ENCODE assay signal across 1 cellular context in the genomic region with DNA sequence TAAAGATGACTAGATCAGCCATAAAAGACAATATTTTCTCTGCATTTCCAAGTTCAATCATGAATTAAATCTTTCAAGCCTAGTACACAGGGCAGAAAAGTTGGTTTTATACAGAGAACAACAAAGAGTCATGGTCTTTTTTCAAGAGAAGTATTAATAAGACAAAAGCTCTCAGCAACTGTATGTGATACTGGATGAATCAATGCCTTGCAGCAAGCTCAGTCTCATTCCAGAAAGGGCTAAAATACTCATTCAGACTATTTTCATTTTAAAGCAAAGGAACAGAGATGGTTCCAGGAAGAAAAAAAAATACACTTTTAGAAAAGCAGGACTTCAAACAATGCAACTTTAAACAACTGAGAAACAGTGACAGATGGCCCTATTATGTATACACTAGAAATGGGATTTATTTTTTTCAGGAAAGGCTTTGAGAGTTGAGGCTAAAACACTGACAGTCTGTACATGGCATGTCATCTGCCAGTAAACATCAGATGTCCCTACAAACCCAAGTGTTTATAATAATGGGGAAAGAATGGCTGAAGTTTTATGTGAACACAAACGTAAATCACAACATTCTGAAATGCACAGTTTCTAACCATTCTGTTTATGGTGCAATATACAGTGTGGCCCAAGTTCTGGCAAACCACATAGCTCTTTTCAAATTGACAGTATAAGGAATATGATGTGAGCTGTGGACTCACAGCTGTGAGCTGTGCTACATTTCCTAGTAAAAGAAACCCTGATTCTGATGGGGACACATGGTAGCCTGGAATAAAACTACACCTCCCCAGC.
TF ChIP-seq lines count a peak whose summit lies in the region.

No MANE protein-coding gene starts in this region.

TF ChIP-seq in A549, 52 proteins besides CTCF, POLR2A, EP300 and RAD21:
- TF ChIP-seq, protein P1, sequence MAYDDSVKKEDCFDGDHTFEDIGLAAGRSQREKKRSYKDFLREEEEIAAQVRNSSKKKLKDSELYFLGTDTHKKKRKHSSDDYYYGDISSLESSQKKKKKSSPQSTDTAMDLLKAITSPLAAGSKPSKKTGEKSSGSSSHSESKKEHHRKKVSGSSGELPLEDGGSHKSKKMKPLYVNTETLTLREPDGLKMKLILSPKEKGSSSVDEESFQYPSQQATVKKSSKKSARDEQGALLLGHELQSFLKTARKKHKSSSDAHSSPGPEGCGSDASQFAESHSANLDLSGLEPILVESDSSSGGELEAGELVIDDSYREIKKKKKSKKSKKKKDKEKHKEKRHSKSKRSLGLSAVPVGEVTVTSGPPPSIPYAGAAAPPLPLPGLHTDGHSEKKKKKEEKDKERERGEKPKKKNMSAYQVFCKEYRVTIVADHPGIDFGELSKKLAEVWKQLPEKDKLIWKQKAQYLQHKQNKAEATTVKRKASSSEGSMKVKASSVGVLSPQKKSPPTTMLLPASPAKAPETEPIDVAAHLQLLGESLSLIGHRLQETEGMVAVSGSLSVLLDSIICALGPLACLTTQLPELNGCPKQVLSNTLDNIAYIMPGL (CRISPR knock-in tag; IDR thresholded peaks at IDR 0.05; ENCODE audit: borderline replicate concordance), result no peak
- TF ChIP-seq NR3C1 (IDR thresholded peaks at IDR 0.05) (no peak), FOSB (CRISPR knock-in tag; IDR thresholded peaks at IDR 0.05) (no peak), ESRRA (IDR thresholded peaks at IDR 0.05; ENCODE audit: borderline replicate concordance, low read length) (no peak)
- TF ChIP-seq, protein P2, sequence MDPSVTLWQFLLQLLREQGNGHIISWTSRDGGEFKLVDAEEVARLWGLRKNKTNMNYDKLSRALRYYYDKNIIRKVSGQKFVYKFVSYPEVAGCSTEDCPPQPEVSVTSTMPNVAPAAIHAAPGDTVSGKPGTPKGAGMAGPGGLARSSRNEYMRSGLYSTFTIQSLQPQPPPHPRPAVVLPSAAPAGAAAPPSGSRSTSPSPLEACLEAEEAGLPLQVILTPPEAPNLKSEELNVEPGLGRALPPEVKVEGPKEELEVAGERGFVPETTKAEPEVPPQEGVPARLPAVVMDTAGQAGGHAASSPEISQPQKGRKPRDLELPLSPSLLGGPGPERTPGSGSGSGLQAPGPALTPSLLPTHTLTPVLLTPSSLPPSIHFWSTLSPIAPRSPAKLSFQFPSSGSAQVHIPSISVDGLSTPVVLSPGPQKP (IDR thresholded peaks at IDR 0.05; ENCODE audit: low read depth, low read length), result no peak
